Comparison of ENCODE assay signal across 15 cellular contexts in genomic region chr18:51425475-51425874, GRCh38.
DNase-seq lines count a peak whose midpoint lies in the region; ATAC-seq and TF ChIP-seq lines count a peak whose summit lies in the region.
"Had no signal": no experiment of that assay in that cellular context is flagged by ENCODE, and none has a peak within 500 bp of the region (broad histone marks: within the 10 kb centered on the region; RNA-seq: fewer than 3 reads in every experiment).

No MANE protein-coding gene starts in this region.

- peaks cover 9% of the 10 kb centered on the region for H3K9me3 Mint-ChIP-seq in type B pancreatic cell

- H3K27ac ChIP-seq in ascending aorta: no peak overlapping the region
- H3K27ac ChIP-seq: cardiac muscle cell, skin epidermis had no signal

- no peaks in the 10 kb centered on the region for H3K4me1 ChIP-seq in ascending aorta

- H3K36me3 ChIP-seq in ascending aorta: no peaks in the 10 kb centered on the region
- H3K36me3 ChIP-seq: cardiac muscle cell had no signal

- H3K4me1 Mint-ChIP-seq in type B pancreatic cell (ENCODE audit: unreplicated experiment): peaks cover 19% of the 10 kb centered on the region

- no peaks in the 10 kb centered on the region for H3K36me3 Mint-ChIP-seq in type B pancreatic cell
- H3K36me3 Mint-ChIP-seq: naive thymus-derived CD8-positive, alpha-beta T cell had no signal

- DNase-seq in stimulated activated CD4-positive, alpha-beta T cell treated with anti-CD3 and anti-CD28 coated beads, Interleukin-15, amount 100 ng/mL, for 24 hours: peak; percentile 13
- no peak for DNase-seq in stimulated activated CD4-positive, alpha-beta T cell treated with anti-CD3 and anti-CD28 coated beads, Interleukin-2, amount 100 ng/mL, for 24 hours
- DNase-seq in type B pancreatic cell (ENCODE audit: extremely low spot score, unreplicated experiment): no peak
- no peak for DNase-seq in ascending aorta (ENCODE audit: low spot score in 2 of 2)
- no peak for DNase-seq in GM03348 (ENCODE audit: low spot score)
- no peak for DNase-seq in NOMO-1 treated with DMSO at 0.1 percent for 48 hours (lab: John Stamatoyannopoulos, UW; ENCODE audit: unreplicated experiment)
- DNase-seq: GF-D8; islet precursor cell; naive thymus-derived CD8-positive, alpha-beta T cell; NCI-H146; PC-3 had no signal

- H3K4me3 ChIP-seq in ascending aorta: no peak overlapping the region
- H3K4me3 ChIP-seq: cardiac muscle cell, skin epidermis had no signal

- ATAC-seq in GM21717 (IDR thresholded peaks at IDR 0.05; ENCODE audit: unreplicated experiment) (peak; percentile 76), HG03439 (IDR thresholded peaks at IDR 0.05; ENCODE audit: unreplicated experiment) (peak; percentile 82)
- ATAC-seq: naive thymus-derived CD8-positive, alpha-beta T cell; PC-3 had no signal

- H3K9me3 ChIP-seq in ascending aorta: no peaks in the 10 kb centered on the region

- TF ChIP-seq CTCF in type B pancreatic cell (conservative IDR thresholded peaks at IDR 0.05) (no peak), ascending aorta (IDR thresholded peaks at IDR 0.05) (no peak)

- no peak overlapping the region for H3K4me3 Mint-ChIP-seq in type B pancreatic cell
- H3K4me3 Mint-ChIP-seq: naive thymus-derived CD8-positive, alpha-beta T cell had no signal

- peak overlapping the region; percentile 86 for H3K27ac Mint-ChIP-seq in type B pancreatic cell
- H3K27ac Mint-ChIP-seq: naive thymus-derived CD8-positive, alpha-beta T cell had no signal

- H3K27me3 Mint-ChIP-seq in type B pancreatic cell: no peaks in the 10 kb centered on the region

- intact Hi-C loops in ascending aorta (cut with DNase I): no loop called here

- H3K27me3 ChIP-seq in ascending aorta: no peaks in the 10 kb centered on the region
- H3K27me3 ChIP-seq: cardiac muscle cell had no signal
